Comparison of ENCODE assay signal across 12 cellular contexts in genomic region chr13:97262058-97262457, GRCh38. TPM values are rescaled to one million over a fixed set of nuclear protein-coding genes. Genes with fewer than 3 reads are reported as not detected.
DNase-seq lines count a peak whose midpoint lies in the region; ATAC-seq and TF ChIP-seq lines count a peak whose summit lies in the region.
"Had no signal": no experiment of that assay in that cellular context is flagged by ENCODE, and none has a peak within 500 bp of the region (broad histone marks: within the 10 kb centered on the region; RNA-seq: fewer than 3 reads in every experiment).

No MANE protein-coding gene starts in this region.

- H3K4me2 ChIP-seq in hepatocyte, result no peak overlapping the region

- peaks cover 92% of the 10 kb centered on the region for H3K79me2 ChIP-seq in hepatocyte

- no peak for TF ChIP-seq CTCF in hepatocyte (IDR thresholded peaks at IDR 0.05; ENCODE audit: poor library complexity)

- H3K4me1 Mint-ChIP-seq in activated T-helper 1 cell treated with anti-CD3 and anti-CD28 coated beads, Interleukin-12 subunit alpha, Interleukin-12 subunit beta, Interleukin-2, Interleukin-4 antibody, amounts not matched to agents 30 ng/mL and 10 ng/mL and 1 ng/mL, durations not matched to agents 14 hours and 24 hours and 36 hours (ENCODE audit: low read depth), result peaks cover 64% of the 10 kb centered on the region

- peaks cover 41% of the 10 kb centered on the region for H3K4me1 ChIP-seq in hepatocyte (ENCODE audit: insufficient read depth)

- no peaks in the 10 kb centered on the region for H3K27me3 ChIP-seq in hepatocyte

- WGBS in hepatocyte (ENCODE audit: low lambda C conversion rate, missing lambda C conversion rate), result 89% methylated on average over 8 of the region's 8 CpGs

- H3K27ac ChIP-seq in hepatocyte, result peak overlapping the region; percentile 94
- H3K27ac ChIP-seq: prostate gland had no signal

- H3K9me3 Mint-ChIP-seq in activated T-helper 1 cell treated with anti-CD3 and anti-CD28 coated beads, Interleukin-12 subunit alpha, Interleukin-12 subunit beta, Interleukin-2, Interleukin-4 antibody, amounts not matched to agents 30 ng/mL and 10 ng/mL and 1 ng/mL, durations not matched to agents 14 hours and 24 hours and 36 hours, result no peaks in the 10 kb centered on the region

- no peak overlapping the region for H3K4me3 ChIP-seq in hepatocyte
- H3K4me3 ChIP-seq: prostate gland had no signal

- intact Hi-C loops in activated T-helper 1 cell treated with anti-CD3 and anti-CD28 coated beads, Interleukin-12 subunit alpha, Interleukin-12 subunit beta, Interleukin-2, Interleukin-4 antibody, amounts not matched to agents 30 ng/mL and 10 ng/mL and 1 ng/mL, durations not matched to agents 14 hours and 24 hours and 36 hours (cut with micrococcal nuclease), result no loop called here

- H3K27ac Mint-ChIP-seq in activated T-helper 1 cell treated with anti-CD3 and anti-CD28 coated beads, Interleukin-12 subunit alpha, Interleukin-12 subunit beta, Interleukin-2, Interleukin-4 antibody, amounts not matched to agents 30 ng/mL and 10 ng/mL and 1 ng/mL, durations not matched to agents 14 hours and 24 hours and 36 hours, result peak overlapping the region; percentile 32

- peaks cover 9% of the 10 kb centered on the region for H3K36me3 Mint-ChIP-seq in activated T-helper 1 cell treated with anti-CD3 and anti-CD28 coated beads, Interleukin-12 subunit alpha, Interleukin-12 subunit beta, Interleukin-2, Interleukin-4 antibody, amounts not matched to agents 30 ng/mL and 10 ng/mL and 1 ng/mL, durations not matched to agents 14 hours and 24 hours and 36 hours (ENCODE audit: low read depth)

- peaks cover 5% of the 10 kb centered on the region for H4K20me1 ChIP-seq in hepatocyte (ENCODE audit: insufficient read depth, poor library complexity, severe bottlenecking)

- no peaks in the 10 kb centered on the region for H3K9me3 ChIP-seq in hepatocyte (ENCODE audit: low read depth)
- H3K9me3 ChIP-seq: prostate gland had no signal

- no peaks in the 10 kb centered on the region for H3K36me3 ChIP-seq in hepatocyte (replicated peaks; ENCODE audit: insufficient read depth, low read depth)
- H3K36me3 ChIP-seq: prostate gland had no signal

- H3K4me3 Mint-ChIP-seq in activated T-helper 1 cell treated with anti-CD3 and anti-CD28 coated beads, Interleukin-12 subunit alpha, Interleukin-12 subunit beta, Interleukin-2, Interleukin-4 antibody, amounts not matched to agents 30 ng/mL and 10 ng/mL and 1 ng/mL, durations not matched to agents 14 hours and 24 hours and 36 hours, result peak overlapping the region; percentile 6

- H3K27me3 Mint-ChIP-seq in activated T-helper 1 cell treated with anti-CD3 and anti-CD28 coated beads, Interleukin-12 subunit alpha, Interleukin-12 subunit beta, Interleukin-2, Interleukin-4 antibody, amounts not matched to agents 30 ng/mL and 10 ng/mL and 1 ng/mL, durations not matched to agents 14 hours and 24 hours and 36 hours (ENCODE audit: insufficient read depth), result no peaks in the 10 kb centered on the region

- no peaks in the 10 kb centered on the region for H3K9me2 ChIP-seq in hepatocyte (replicated peaks; ENCODE audit: insufficient read depth)

- DNase-seq in activated effector memory CD4-positive, alpha-beta T cell treated with anti-CD3 and anti-CD28 coated beads, Interleukin-2, amount 50 U/mL, for 16 hours, result peak; percentile 66
- no peak for DNase-seq in activated effector memory CD4-positive, alpha-beta T cell treated with Interleukin-2 at 50 U/mL for 16 hours
- DNase-seq in activated T-helper 1 cell treated with anti-CD3 and anti-CD28 coated beads, Interleukin-12 subunit alpha, Interleukin-12 subunit beta, Interleukin-2, Interleukin-4 antibody, amounts not matched to agents 30 ng/mL and 10 ng/mL and 1 ng/mL, durations not matched to agents 14 hours and 24 hours and 36 hours (ENCODE audit: low spot score), result no peak
- no peak for DNase-seq in hepatocyte (ENCODE audit: low spot score)
- peak; percentile 37 for DNase-seq in stimulated activated naive CD8-positive, alpha-beta T cell treated with anti-CD3 and anti-CD28 coated beads, Interleukin-15, Interleukin-2, amounts not matched to agents 100 U/mL and 50 U/mL, for 24 hours
- DNase-seq in NCI-H2171 treated with DMSO at 0.1 percent for 48 hours (lab: John Stamatoyannopoulos, UW), result no peak
- no peak for DNase-seq in SW480 (ENCODE audit: low spot score)
- DNase-seq: activated CD8-positive, alpha-beta memory T cell treated with anti-CD3 and anti-CD28 coated beads for 24 hours; Karpas-422; kidney glomerular epithelial cell had no signal

- ATAC-seq in stimulated activated naive CD8-positive, alpha-beta T cell treated with anti-CD3 and anti-CD28 coated beads, Interleukin-15, Interleukin-2, amounts not matched to agents 100 U/mL and 50 U/mL, for 24 hours, result peak; percentile 25
- ATAC-seq in GM19035 (IDR thresholded peaks at IDR 0.05; ENCODE audit: unreplicated experiment), result no peak

- no peak overlapping the region for H2AFZ ChIP-seq in hepatocyte

RNA-seq across cellular contexts. Expression of gene MBNL2, which starts 39.9 kb away (rescaled TPM):
- 20.7 and 24.2 TPM in 2 replicates for total RNA-seq in activated T-helper 1 cell treated with anti-CD3 and anti-CD28 coated beads, Interleukin-12 subunit alpha, Interleukin-12 subunit beta, Interleukin-2, Interleukin-4 antibody, amounts not matched to agents 30 ng/mL and 10 ng/mL and 1 ng/mL, durations not matched to agents 14 hours and 24 hours and 36 hours
- 96.8 and 97.9 TPM in 2 replicates for total RNA-seq in hepatocyte
- 27.4 and 33.8 TPM in 2 replicates for polyA plus RNA-seq in hepatocyte

Comparison
In these comparisons a context has a peak if more than half of its experiments do, and no peak if none do; other contexts are left out.
1. DNase-seq: peak in activated effector memory CD4-positive, alpha-beta T cell treated with anti-CD3 and anti-CD28 coated beads, Interleukin-2, amount 50 U/mL, for 16 hours (single experiment) and stimulated activated naive CD8-positive, alpha-beta T cell treated with anti-CD3 and anti-CD28 coated beads, Interleukin-15, Interleukin-2, amounts not matched to agents 100 U/mL and 50 U/mL, for 24 hours (single experiment); none in activated effector memory CD4-positive, alpha-beta T cell treated with Interleukin-2 at 50 U/mL for 16 hours (single experiment), activated T-helper 1 cell treated with anti-CD3 and anti-CD28 coated beads, Interleukin-12 subunit alpha, Interleukin-12 subunit beta, Interleukin-2, Interleukin-4 antibody, amounts not matched to agents 30 ng/mL and 10 ng/mL and 1 ng/mL, durations not matched to agents 14 hours and 24 hours and 36 hours (single experiment), hepatocyte (single experiment), NCI-H2171 treated with DMSO at 0.1 percent for 48 hours (single experiment) and SW480 (single experiment).